In genomic region chr17:15233022-15233805, GRCh38 we compare ENCODE assay signal across 8 cellular contexts. TPM values are rescaled to one million over a fixed set of nuclear protein-coding genes. Genes with fewer than 3 reads are reported as not detected.
DNase-seq lines count a peak whose midpoint lies in the region; ATAC-seq and TF ChIP-seq lines count a peak whose summit lies in the region.

No MANE protein-coding gene starts in this region.

- H3K4me1 Mint-ChIP-seq in CD8-positive, alpha-beta memory T cell: peaks cover 2 to 10% (median 5%) of the 10 kb centered on the region in 3 donors

- no peaks in the 10 kb centered on the region for H3K27me3 ChIP-seq in SK-N-SH (ENCODE audit: insufficient read depth)
- H3K27me3 ChIP-seq in heart left ventricle: no peaks in the 10 kb centered on the region
- no peaks in the 10 kb centered on the region for H3K27me3 ChIP-seq in tibial nerve
- no peaks in the 10 kb centered on the region for H3K27me3 ChIP-seq in CD8-positive, alpha-beta memory T cell (ENCODE audit: insufficient read depth, low read length, poor library complexity, severe bottlenecking)

- H3K4me3 Mint-ChIP-seq in CD8-positive, alpha-beta memory T cell: no peak overlapping the region

- TF ChIP-seq POLR2A in heart left ventricle (IDR thresholded peaks at IDR 0.05) (no peak), tibial nerve (IDR thresholded peaks at IDR 0.05) (no peak)

- H3K4me2 ChIP-seq in SK-N-SH: no peak overlapping the region

- TF ChIP-seq EP300 in SK-N-SH (IDR thresholded peaks at IDR 0.05; ENCODE audit: borderline replicate concordance in 1 of 2, low read depth in 1 of 2, low read length in 1 of 2): no peak
- TF ChIP-seq EP300 in tibial nerve (IDR thresholded peaks at IDR 0.05): no peak

- H3K36me3 Mint-ChIP-seq in activated naive CD4-positive, alpha-beta T cell treated with anti-CD3 and anti-CD28 coated beads, Interleukin-2, amount 50 U/mL, for 72 hours: no peaks in the 10 kb centered on the region
- H3K36me3 Mint-ChIP-seq in CD8-positive, alpha-beta memory T cell: no peaks in the 10 kb centered on the region

- intact Hi-C loops in heart left ventricle (cut with DNase I): no loop called here

- H3K4me1 ChIP-seq in SK-N-SH (ENCODE audit: control insufficient read depth in 1 of 2, insufficient read depth in 2 of 2, low read depth in 1 of 2, low read length in 1 of 2) (no peaks in the 10 kb centered on the region), heart left ventricle (peaks cover 8 to 81% (median 53%) of the 10 kb centered on the region in 12 donors), tibial nerve (peaks cover 0 to 76% (median 41%) of the 10 kb centered on the region in 4 donors)
- H3K4me1 ChIP-seq in CD8-positive, alpha-beta memory T cell (ENCODE audit: insufficient read depth, low read length): no peaks in the 10 kb centered on the region

- H3K9me3 ChIP-seq in SK-N-SH (no peaks in the 10 kb centered on the region), heart left ventricle (no peaks in the 10 kb centered on the region), tibial nerve (no peaks in the 10 kb centered on the region)
- H3K9me3 ChIP-seq in CD8-positive, alpha-beta memory T cell (ENCODE audit: low read length): no peaks in the 10 kb centered on the region

- DNase-seq in activated naive CD4-positive, alpha-beta T cell treated with anti-CD3 and anti-CD28 coated beads, Interleukin-2, amount 50 U/mL, for 72 hours (ENCODE audit: low spot score in 2 of 2): no peak
- no peak for DNase-seq in activated naive CD4-positive, alpha-beta T cell (lab: John Stamatoyannopoulos, UW)
- peak; percentile 27 for DNase-seq in SK-N-SH
- peak in 2 of 5 donors; percentile 29 to 54 for DNase-seq in heart left ventricle
- DNase-seq in tibial nerve (ENCODE audit: low spot score in 2 of 2): no peak
- no peak for DNase-seq in CD8-positive, alpha-beta memory T cell
- DNase-seq in activated CD4-positive, alpha-beta T cell treated with anti-CD3 and anti-CD28 coated beads, Interleukin-2, amount 50 U/mL, for 4 hours: no peak

- POLR2A ChIA-PET in SK-N-SH (lab: Yijun Ruan, JAX): no interaction called here
- POLR2A ChIA-PET in CD8-positive, alpha-beta memory T cell (lab: Charles Lee): no interaction called here

- no peaks in the 10 kb centered on the region for H3K9me2 ChIP-seq in SK-N-SH

- H3K4me3 ChIP-seq in SK-N-SH (ENCODE audit: low read depth in 2 of 2, low read length in 1 of 2): no peak overlapping the region
- H3K4me3 ChIP-seq in heart left ventricle: no peak overlapping the region
- H3K4me3 ChIP-seq in tibial nerve: no peak overlapping the region
- no peak overlapping the region for H3K4me3 ChIP-seq in CD8-positive, alpha-beta memory T cell (ENCODE audit: low read length)

- no peak overlapping the region for H3K9ac ChIP-seq in SK-N-SH

- peaks cover 3% of the 10 kb centered on the region for H3F3A ChIP-seq in SK-N-SH (replicated peaks; ENCODE audit: insufficient read depth)

- peak; percentile 29; the same call in 1 of the 2 replicates for TF ChIP-seq CTCF in SK-N-SH (IDR thresholded peaks at IDR 0.05)
- peak in 9 of 12 donors; percentile 6 to 46 (median 31) for TF ChIP-seq CTCF in heart left ventricle (IDR thresholded peaks at IDR 0.05)
- peak in 2 of 5 experiments; percentile 6 to 15 for TF ChIP-seq CTCF in tibial nerve (IDR thresholded peaks at IDR 0.05)

- H3K36me3 ChIP-seq in SK-N-SH (replicated peaks in 1 of 2; ENCODE audit: control insufficient read depth in 1 of 2, insufficient read depth in 2 of 2, low read length in 1 of 2) (peaks cover 16 to 71% of the 10 kb centered on the region in 2 experiments), heart left ventricle (peaks cover 0 to 99% (median 87%) of the 10 kb centered on the region in 9 donors), tibial nerve (peaks cover 4 to 100% (median 8%) of the 10 kb centered on the region in 3 donors)
- H3K36me3 ChIP-seq in CD8-positive, alpha-beta memory T cell (ENCODE audit: insufficient read depth, low read length): no peaks in the 10 kb centered on the region

- H3K27ac Mint-ChIP-seq in activated naive CD4-positive, alpha-beta T cell treated with anti-CD3 and anti-CD28 coated beads, Interleukin-2, amount 50 U/mL, for 72 hours: no peak overlapping the region
- H3K27ac Mint-ChIP-seq in CD8-positive, alpha-beta memory T cell: peak overlapping the region in 1 of 8 donors; percentile 32

- 85% methylated on average over 4 of the region's 4 CpGs for WGBS in SK-N-SH (ENCODE audit: low lambda C conversion rate)
- WGBS in heart left ventricle, 4 donors: 53 to 58% (median 57%) methylated on average over 4 of the region's 4 CpGs
- 66 to 68% methylated on average over 4 of the region's 4 CpGs for WGBS in tibial nerve, 2 donors

- CTCF ChIA-PET in SK-N-SH (lab: Yijun Ruan, JAX): interaction anchor here (1.0 to 2.1 kb wide), 3 partner anchors 14 to 225 kb away, joined by 3 to 8 read pairs (median 3); no protein-coding TSS in a partner anchor
- CTCF ChIA-PET in CD8-positive, alpha-beta memory T cell (lab: Charles Lee): no interaction called here

- H3K9me3 Mint-ChIP-seq in activated naive CD4-positive, alpha-beta T cell treated with anti-CD3 and anti-CD28 coated beads, Interleukin-2, amount 50 U/mL, for 72 hours: no peaks in the 10 kb centered on the region
- H3K9me3 Mint-ChIP-seq in CD8-positive, alpha-beta memory T cell: no peaks in the 10 kb centered on the region

- peak; percentile 73 to 75 for ATAC-seq in activated naive CD4-positive, alpha-beta T cell treated with anti-CD3 and anti-CD28 coated beads, Interleukin-2, amount 50 U/mL, for 72 hours
- ATAC-seq in heart left ventricle (peak; percentile 50 to 70 (median 66)), GM21717 (IDR thresholded peaks at IDR 0.05; ENCODE audit: unreplicated experiment) (no peak)

- H3K79me2 ChIP-seq in SK-N-SH (ENCODE audit: insufficient read depth): no peaks in the 10 kb centered on the region; the same call in 1 of the 2 replicates

- no peaks in the 10 kb centered on the region for H4K20me1 ChIP-seq in SK-N-SH (ENCODE audit: insufficient read depth)

- 0 out of 2 replicates have a peak, but pooled peaks have one; percentile 8 for TF ChIP-seq RAD21 in SK-N-SH (IDR thresholded peaks at IDR 0.05; ENCODE audit: low read length)

- H3K27me3 Mint-ChIP-seq in CD8-positive, alpha-beta memory T cell: peaks cover 5 to 10% of the 10 kb centered on the region in 2 donors

- no peak overlapping the region for H3K27ac ChIP-seq in SK-N-SH (ENCODE audit: low read depth in 2 of 2, low read length in 1 of 2)
- H3K27ac ChIP-seq in heart left ventricle: peak overlapping the region in 11 of 12 donors; percentile 32 to 71 (median 54)
- H3K27ac ChIP-seq in tibial nerve: peak overlapping the region in 3 of 4 donors; percentile 33 to 77 (median 67)
- no peak overlapping the region for H3K27ac ChIP-seq in CD8-positive, alpha-beta memory T cell (ENCODE audit: low read depth, low read length)

- H2AFZ ChIP-seq in SK-N-SH (ENCODE audit: low read depth): no peak overlapping the region

TF ChIP-seq in SK-N-SH, 30 proteins besides CTCF, POLR2A, EP300 and RAD21 (continues in another document):
- TF ChIP-seq IRF3 (IDR thresholded peaks at IDR 0.05; ENCODE audit: low read depth, low read length) (no peak), EZH2phosphoT487 (IDR thresholded peaks at IDR 0.05; ENCODE audit: borderline replicate concordance, low read depth) (no peak), REST (IDR thresholded peaks at IDR 0.05; ENCODE audit: low read depth, low read length) (no peak), NFIC (IDR thresholded peaks at IDR 0.05; ENCODE audit: borderline replicate concordance) (no peak), MXI1 (IDR thresholded peaks at IDR 0.05; ENCODE audit: low read depth, low read length) (no peak), GATA2 (CRISPR knock-in tag; IDR thresholded peaks at IDR 0.05) (no peak), GABPA (IDR thresholded peaks at IDR 0.05; ENCODE audit: low read depth) (no peak)

RNA-seq across cellular contexts. Expression of gene PMP22, which starts 31.9 kb away (rescaled TPM):
- total RNA-seq in activated naive CD4-positive, alpha-beta T cell treated with anti-CD3 and anti-CD28 coated beads, Interleukin-2, amount 50 U/mL, for 72 hours: under 1 TPM in 1 of 2 donors, not detected in 1; 0.53 TPM
- polyA plus RNA-seq in SK-N-SH (2012; rRNA removed) (63.0 and 82.5 TPM in 2 replicates), heart left ventricle (100 to 1,000 TPM in 1 of 2 donors, 10 to 100 TPM in 1; 92.2 to 220 TPM)
- 67.3 and 70.0 TPM in 2 replicates for polyA plus RNA-seq in SK-N-SH (2012; cell fraction: cytosol; rRNA removed)
- 45.2 and 46.8 TPM in 2 replicates for polyA plus RNA-seq in SK-N-SH (2012; cell fraction: nucleus; rRNA removed)
- total RNA-seq in heart left ventricle (100 to 1,000 TPM; 133 to 421 (median 186) TPM), tibial nerve (1,000 to 10,000 TPM in 3 of 4 donors, 100 to 1,000 TPM in 1; 784 to 3,019 (median 2,270) TPM)
- under 1 TPM; 0.60 to 0.98 TPM for total RNA-seq in CD8-positive, alpha-beta memory T cell
- polyA plus RNA-seq in CD8-positive, alpha-beta memory T cell: not detected

Comparison
In these comparisons a context has a peak if more than half of its experiments do, and no peak if none do; other contexts are left out.
1. H3K27ac ChIP-seq: peak in heart left ventricle (11 of 12) and tibial nerve (3 of 4); none in SK-N-SH (0 of 2) and CD8-positive, alpha-beta memory T cell (single experiment).
2. RNA of gene PMP22, which starts 31.9 kb away (total RNA-seq): 784 to 3,019 TPM in tibial nerve and 133 to 421 TPM in heart left ventricle; 0.60 to 0.98 TPM in CD8-positive, alpha-beta memory T cell and 0.53 TPM in activated naive CD4-positive, alpha-beta T cell treated with anti-CD3 and anti-CD28 coated beads, Interleukin-2, amount 50 U/mL, for 72 hours; every median in the first group is over 10 times any median in the second.